ENCODE assay signal across 21 cellular contexts in the genomic region with DNA sequence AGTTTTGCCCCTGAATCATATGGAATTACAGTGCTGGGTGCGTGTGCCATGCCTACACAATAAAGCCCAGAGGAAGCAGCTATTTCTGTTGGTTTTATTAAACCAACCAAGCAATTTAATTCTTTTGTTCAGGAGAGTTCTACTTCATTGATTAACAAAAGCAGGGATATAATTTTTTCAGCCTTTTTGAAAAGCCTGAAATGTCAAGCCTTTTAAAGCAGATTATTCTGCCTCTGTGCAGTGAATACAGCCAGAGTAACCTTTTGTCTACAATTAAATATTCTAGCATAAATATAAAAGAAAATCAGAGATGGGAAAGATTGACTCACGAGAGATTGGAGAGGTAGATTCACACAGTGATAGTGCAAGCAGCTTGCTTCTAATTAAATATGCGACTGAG.
"Had no signal": no experiment of that assay in that cellular context is flagged by ENCODE, and none has a peak within 500 bp of the region (broad histone marks: within the 10 kb centered on the region; RNA-seq: fewer than 3 reads in every experiment).

No MANE protein-coding gene starts in this region.

- H3K4me1 ChIP-seq: body of pancreas, prostate gland, thyroid gland had no signal

- ATAC-seq: activated CD8-positive, alpha-beta memory T cell treated with anti-CD3 and anti-CD28 coated beads, Interleukin-2, amount 10 ng/mL, durations not matched to agents 7 days and 5 days; body of pancreas; right cardiac atrium had no signal

- H3K27ac ChIP-seq: body of pancreas, dorsolateral prefrontal cortex, prostate gland, thyroid gland had no signal

- H3K9me3 ChIP-seq: body of pancreas, prostate gland, thyroid gland had no signal

- H3K4me3 ChIP-seq: body of pancreas, lung, prostate gland, thyroid gland had no signal

- DNase-seq: activated B cell treated with CpG ODN at 0.5 μM for 24 hours; activated CD4-positive, alpha-beta memory T cell treated with anti-CD3 and anti-CD28 coated beads for 36 hours; activated CD4-positive, alpha-beta T cell treated with anti-CD3 and anti-CD28 coated beads for 4 hours; activated CD8-positive, alpha-beta memory T cell treated with anti-CD3 and anti-CD28 coated beads, Interleukin-2, amount 10 ng/mL, durations not matched to agents 7 days and 5 days; activated naive CD4-positive, alpha-beta T cell; activated naive CD8-positive, alpha-beta T cell treated with anti-CD3 and anti-CD28 coated beads, Interleukin-2, amount 10 ng/mL, durations not matched to agents 7 days and 5 days; amygdala; body of pancreas; central memory CD4-positive, alpha-beta T cell; dorsolateral prefrontal cortex; foreskin fibroblast; glutamatergic neuron; islet precursor cell; midbrain; right cardiac atrium; stimulated activated CD4-positive, alpha-beta T cell treated with anti-CD3 and anti-CD28 coated beads, Interleukin-2, amount 100 ng/mL, for 24 hours; stimulated activated naive CD4-positive, alpha-beta T cell treated with Interleukin-2 at 50 U/mL for 16 hours; T-helper 9 cell; thyroid gland had no signal

- H3K27me3 ChIP-seq: body of pancreas, dorsolateral prefrontal cortex, thyroid gland had no signal

- H3K36me3 ChIP-seq: prostate gland, thyroid gland had no signal
